In genomic region chr22:31678748-31679147, GRCh38 we compare ENCODE assay signal across 23 cellular contexts.
"Had no signal": no experiment of that assay in that cellular context is flagged by ENCODE, and none has a peak within 500 bp of the region (broad histone marks: within the 10 kb centered on the region; RNA-seq: fewer than 3 reads in every experiment).

No MANE protein-coding gene starts in this region.

- H3K27me3 Mint-ChIP-seq: activated CD4-positive, alpha-beta T cell treated with anti-CD3 and anti-CD28 coated beads for 36 hours; naive thymus-derived CD8-positive, alpha-beta T cell; stimulated activated naive CD8-positive, alpha-beta T cell treated with anti-CD3 and anti-CD28 coated beads, Interleukin-15, Interleukin-2, amounts not matched to agents 100 ng/mL and 50 ng/mL, for 24 hours had no signal

- H3K27me3 ChIP-seq: body of pancreas, cardiac muscle cell, foreskin keratinocyte, left lung, neutrophil, pancreas, right atrium auricular region, thyroid gland, upper lobe of right lung had no signal

- H3K4me3 Mint-ChIP-seq: activated CD4-positive, alpha-beta T cell treated with anti-CD3 and anti-CD28 coated beads for 36 hours; activated T-cell treated with anti-CD3 and anti-CD28 coated beads, Interleukin-2, amount 50 U/mL, for 4 hours; stimulated activated naive CD8-positive, alpha-beta T cell treated with anti-CD3 and anti-CD28 coated beads, Interleukin-15, Interleukin-2, amounts not matched to agents 100 ng/mL and 50 ng/mL, for 24 hours had no signal

- H3K9me3 ChIP-seq: body of pancreas, left lung, neutrophil, pancreas, psoas muscle, right atrium auricular region, thyroid gland, upper lobe of right lung had no signal

- H3K4me3 ChIP-seq: body of pancreas, cardiac muscle cell, left lung, lung, pancreas, psoas muscle, right atrium auricular region, thyroid gland, upper lobe of right lung had no signal

- H3K36me3 ChIP-seq: cardiac muscle cell, pancreas, right atrium auricular region had no signal

- DNase-seq: activated CD4-positive, alpha-beta T cell treated with anti-CD3 and anti-CD28 coated beads for 36 hours; activated naive CD4-positive, alpha-beta T cell; activated T-cell treated with anti-CD3 and anti-CD28 coated beads, Interleukin-2, amount 50 U/mL, for 4 hours; anterior cingulate cortex; body of pancreas; effector CD8-positive, alpha-beta T cell; erythroblast; foreskin keratinocyte; left lung; naive thymus-derived CD8-positive, alpha-beta T cell; pancreas; psoas muscle; stimulated activated CD4-positive, alpha-beta T cell treated with anti-CD3 and anti-CD28 coated beads, Interleukin-4, amount 100 ng/mL, for 24 hours; substantia nigra; T-helper 9 cell; upper lobe of right lung had no signal

- H3K9me3 Mint-ChIP-seq: activated T-cell treated with anti-CD3 and anti-CD28 coated beads, Interleukin-2, amount 50 U/mL, for 4 hours; activated T-helper 2 cell treated with anti-CD3 and anti-CD28 coated beads, Interferon-gamma antibody, Interleukin-2, Interleukin-4, amounts not matched to agents 10 μg/mL and 5 μg/mL and 100 μg/mL, durations not matched to agents 14 hours and 24 hours and 36 hours; stimulated activated naive CD8-positive, alpha-beta T cell treated with anti-CD3 and anti-CD28 coated beads, Interleukin-15, Interleukin-2, amounts not matched to agents 100 ng/mL and 50 ng/mL, for 24 hours had no signal

- H3K27ac ChIP-seq: body of pancreas, cardiac muscle cell, foreskin keratinocyte, left lung, neutrophil, pancreas, right atrium auricular region, thyroid gland, upper lobe of right lung had no signal

- H3K27ac Mint-ChIP-seq: activated CD4-positive, alpha-beta T cell treated with anti-CD3 and anti-CD28 coated beads for 36 hours; activated T-helper 2 cell treated with anti-CD3 and anti-CD28 coated beads, Interferon-gamma antibody, Interleukin-2, Interleukin-4, amounts not matched to agents 10 μg/mL and 5 μg/mL and 100 μg/mL, durations not matched to agents 14 hours and 24 hours and 36 hours; stimulated activated naive CD8-positive, alpha-beta T cell treated with anti-CD3 and anti-CD28 coated beads, Interleukin-15, Interleukin-2, amounts not matched to agents 100 ng/mL and 50 ng/mL, for 24 hours had no signal

- ATAC-seq: activated CD4-positive, alpha-beta T cell treated with anti-CD3 and anti-CD28 coated beads for 36 hours; activated T-cell treated with anti-CD3 and anti-CD28 coated beads, Interleukin-2, amount 50 U/mL, for 4 hours; body of pancreas; foreskin keratinocyte; left lung; naive thymus-derived CD8-positive, alpha-beta T cell; pancreas; psoas muscle; upper lobe of right lung had no signal
